ENCODE assay signal across 1 cellular context in the genomic region with DNA sequence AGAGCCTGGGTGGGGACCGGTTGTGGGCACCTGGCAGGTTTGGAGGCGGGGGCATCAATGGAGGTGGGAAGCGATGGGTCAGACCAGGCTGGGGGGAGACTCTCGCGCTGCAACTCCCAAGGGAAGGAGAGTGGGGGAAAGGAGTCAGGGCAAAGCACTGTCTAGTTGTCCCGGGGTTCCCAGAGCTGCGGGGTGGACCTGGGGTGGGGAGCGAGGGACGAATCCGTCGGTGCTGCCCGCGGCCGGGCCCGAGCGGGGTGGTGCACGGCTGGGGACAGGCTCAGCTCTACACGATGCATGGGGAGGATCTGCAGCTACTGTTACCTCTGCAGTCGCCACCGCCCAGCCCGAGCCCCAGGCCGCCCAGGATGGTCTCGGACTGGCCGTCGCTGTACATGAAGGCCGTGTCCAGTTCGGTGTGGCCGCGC.
A peak's percentile ranks its signal among the peaks of the same experiment; 100 is the strongest.
TF ChIP-seq lines count a peak whose summit lies in the region.

No MANE protein-coding gene starts in this region.

TF ChIP-seq in H1, 55 proteins besides CTCF, POLR2A, EP300 and RAD21:
- 0 out of 4 replicates have a peak, but pooled peaks of 1 of the 2 experiments have one; percentile 8 for TF ChIP-seq SIN3A (conservative IDR thresholded peaks at IDR 0.05 in 1 of 2, IDR thresholded peaks at IDR 0.05 in 1 of 2; ENCODE audit: low read depth in 1 of 2, low read length in 2 of 2)
- no peak for TF ChIP-seq CBX8 (IDR thresholded peaks at IDR 0.05; ENCODE audit: borderline replicate concordance, low read depth, low read length)
- TF ChIP-seq, protein P1, sequence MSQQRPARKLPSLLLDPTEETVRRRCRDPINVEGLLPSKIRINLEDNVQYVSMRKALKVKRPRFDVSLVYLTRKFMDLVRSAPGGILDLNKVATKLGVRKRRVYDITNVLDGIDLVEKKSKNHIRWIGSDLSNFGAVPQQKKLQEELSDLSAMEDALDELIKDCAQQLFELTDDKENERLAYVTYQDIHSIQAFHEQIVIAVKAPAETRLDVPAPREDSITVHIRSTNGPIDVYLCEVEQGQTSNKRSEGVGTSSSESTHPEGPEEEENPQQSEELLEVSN (IDR thresholded peaks at IDR 0.05), result no peak
- TF ChIP-seq BACH1 (IDR thresholded peaks at IDR 0.05; ENCODE audit: low read length), result no peak
- TF ChIP-seq SUZ12 (IDR thresholded peaks at IDR 0.05; ENCODE audit: low read length), result no peak
- TF ChIP-seq KDM4A (IDR thresholded peaks at IDR 0.05; ENCODE audit: low read depth, low read length, severe bottlenecking), result peak; percentile 81
- TF ChIP-seq SIX5 (IDR thresholded peaks at IDR 0.05; ENCODE audit: low read depth, low read length), result no peak
- TF ChIP-seq GABPA (IDR thresholded peaks at IDR 0.05; ENCODE audit: borderline replicate concordance, insufficient read depth, low read length), result no peak
- no peak for TF ChIP-seq CREB1 (IDR thresholded peaks at IDR 0.05)
- no peak for TF ChIP-seq TBP (IDR thresholded peaks at IDR 0.05; ENCODE audit: low read depth, low read length)
- TF ChIP-seq GTF2F1 (IDR thresholded peaks at IDR 0.05; ENCODE audit: borderline replicate concordance, low read depth, low read length), result no peak
- TF ChIP-seq ASH2L (IDR thresholded peaks at IDR 0.05; ENCODE audit: low read length), result peak; percentile 44
- TF ChIP-seq, protein P2, sequence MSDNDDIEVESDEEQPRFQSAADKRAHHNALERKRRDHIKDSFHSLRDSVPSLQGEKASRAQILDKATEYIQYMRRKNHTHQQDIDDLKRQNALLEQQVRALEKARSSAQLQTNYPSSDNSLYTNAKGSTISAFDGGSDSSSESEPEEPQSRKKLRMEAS (IDR thresholded peaks at IDR 0.05), result no peak
- TF ChIP-seq POLR2AphosphoS5 (IDR thresholded peaks at IDR 0.05; ENCODE audit: low read depth, low read length), result no peak
- no peak for TF ChIP-seq CHD2 (IDR thresholded peaks at IDR 0.05; ENCODE audit: low read length)
- TF ChIP-seq TAF1 (IDR thresholded peaks at IDR 0.05; ENCODE audit: low read depth, low read length), result no peak
- TF ChIP-seq FOSL1 (IDR thresholded peaks at IDR 0.05; ENCODE audit: insufficient read depth, low read depth, low read length), result no peak
- no peak for TF ChIP-seq KDM1A (IDR thresholded peaks at IDR 0.05; ENCODE audit: borderline replicate concordance, low read length)
- TF ChIP-seq KDM5A (IDR thresholded peaks at IDR 0.05; ENCODE audit: low read length), result no peak
- TF ChIP-seq BCL11A (IDR thresholded peaks at IDR 0.05; ENCODE audit: low read depth in 2 of 2, low read length in 2 of 2), result no peak
- no peak for TF ChIP-seq POU5F1 (IDR thresholded peaks at IDR 0.05; ENCODE audit: low read depth, low read length)
